ENCODE assay signal across 18 cellular contexts in the genomic region with DNA sequence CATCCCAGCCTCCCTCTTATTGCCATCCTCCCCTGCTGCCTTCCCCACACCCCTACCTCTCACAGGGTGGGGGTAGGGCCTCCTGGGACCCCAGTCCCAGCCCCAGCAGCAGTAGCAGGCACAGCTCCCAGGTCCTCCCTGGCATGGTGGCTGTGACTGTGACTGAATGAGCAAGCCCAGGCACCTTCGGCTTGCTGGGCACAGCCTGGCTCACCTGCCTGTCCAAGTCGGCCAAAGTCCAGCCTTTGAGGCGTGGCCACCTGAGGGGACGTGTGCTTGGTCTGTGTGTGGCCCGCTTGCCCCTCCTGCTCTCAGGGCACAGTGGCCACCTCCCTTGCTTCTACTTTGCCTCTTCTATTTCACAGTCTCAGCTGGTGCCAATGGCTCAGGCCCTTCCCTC. TPM values are rescaled to one million over a fixed set of nuclear protein-coding genes. Genes with fewer than 3 reads are reported as not detected.
DNase-seq lines count a peak whose midpoint lies in the region; ATAC-seq and TF ChIP-seq lines count a peak whose summit lies in the region.
"Had no signal": no experiment of that assay in that cellular context is flagged by ENCODE, and none has a peak within 500 bp of the region (broad histone marks: within the 10 kb centered on the region; RNA-seq: fewer than 3 reads in every experiment).

A gene with protein sequence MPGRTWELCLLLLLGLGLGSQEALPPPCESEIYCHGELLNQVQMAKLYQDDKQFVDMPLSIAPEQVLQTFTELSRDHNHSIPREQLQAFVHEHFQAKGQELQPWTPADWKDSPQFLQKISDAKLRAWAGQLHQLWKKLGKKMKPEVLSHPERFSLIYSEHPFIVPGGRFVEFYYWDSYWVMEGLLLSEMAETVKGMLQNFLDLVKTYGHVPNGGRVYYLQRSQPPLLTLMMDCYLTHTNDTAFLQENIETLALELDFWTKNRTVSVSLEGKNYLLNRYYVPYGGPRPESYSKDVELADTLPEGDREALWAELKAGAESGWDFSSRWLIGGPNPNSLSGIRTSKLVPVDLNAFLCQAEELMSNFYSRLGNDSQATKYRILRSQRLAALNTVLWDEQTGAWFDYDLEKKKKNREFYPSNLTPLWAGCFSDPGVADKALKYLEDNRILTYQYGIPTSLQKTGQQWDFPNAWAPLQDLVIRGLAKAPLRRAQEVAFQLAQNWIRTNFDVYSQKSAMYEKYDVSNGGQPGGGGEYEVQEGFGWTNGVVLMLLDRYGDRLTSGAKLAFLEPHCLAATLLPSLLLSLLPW (minus strand): TSS at position 168 of the 400 bp plus-strand sequence. CDS start 23 bp downstream, at position 145.

- no peak within 1 kb of the TSS for H2AK5ac ChIP-seq in mesenchymal stem cell (ENCODE audit: low read length, severe bottlenecking)

- H3K4me2 ChIP-seq in mesenchymal stem cell (ENCODE audit: low read length, poor library complexity, severe bottlenecking) (no peak within 1 kb of the TSS), Karpas-422 (ENCODE audit: low read depth, low read length, poor library complexity, severe bottlenecking) (no peak within 1 kb of the TSS)
- H3K4me2 ChIP-seq: KMS-11 had no signal

- peaks cover 4 to 8% of the 10 kb centered on the region in 2 experiments for H3K27me3 ChIP-seq in mesenchymal stem cell (ENCODE audit: control insufficient read depth in 1 of 2, insufficient read depth in 1 of 2, low read length in 2 of 2)
- no peaks in the 10 kb centered on the region for H3K27me3 ChIP-seq in stomach
- no peaks in the 10 kb centered on the region for H3K27me3 ChIP-seq in Karpas-422 (ENCODE audit: low read length)
- H3K27me3 ChIP-seq: ovary, SJSA1 had no signal

- no peaks in the 10 kb centered on the region for H3K9me3 ChIP-seq in mesenchymal stem cell (ENCODE audit: control insufficient read depth, low read length)
- H3K9me3 ChIP-seq in stomach = no peaks in the 10 kb centered on the region
- H3K9me3 ChIP-seq in Karpas-422 (ENCODE audit: low read length) = no peaks in the 10 kb centered on the region
- H3K9me3 ChIP-seq: ovary, SJSA1 had no signal

- H3K14ac ChIP-seq in mesenchymal stem cell (ENCODE audit: low read length in 2 of 2) = no peak within 1 kb of the TSS

- no peak within 1 kb of the TSS for H3K23ac ChIP-seq in mesenchymal stem cell (ENCODE audit: low read length in 2 of 2)

- H3K36me3 ChIP-seq in mesenchymal stem cell (ENCODE audit: control insufficient read depth in 1 of 2, insufficient read depth in 2 of 2, low read depth in 1 of 2, low read length in 2 of 2) (no peaks in the 10 kb centered on the region), stomach (no peaks in the 10 kb centered on the region), Karpas-422 (ENCODE audit: insufficient read depth, low read length) (no peaks in the 10 kb centered on the region)
- H3K36me3 ChIP-seq: ovary, SJSA1 had no signal

- H4K20me1 ChIP-seq in Karpas-422 (ENCODE audit: insufficient read depth, low read depth, low read length) = no peaks in the 10 kb centered on the region

- H3K27ac ChIP-seq in mesenchymal stem cell (ENCODE audit: low read length, poor library complexity, severe bottlenecking) (no peak within 1 kb of the TSS), stomach (peak within 1 kb of the TSS; percentile 31 to 69 (median 53)), Karpas-422 (ENCODE audit: low read length) (no peak within 1 kb of the TSS)
- H3K27ac ChIP-seq: HL-60, KMS-11, ovary, SJSA1 had no signal

- no peak within 1 kb of the TSS for H3K9ac ChIP-seq in mesenchymal stem cell (ENCODE audit: low read length)
- H3K9ac ChIP-seq in Karpas-422 (ENCODE audit: low read length) = no peak within 1 kb of the TSS
- H3K9ac ChIP-seq: KMS-11 had no signal

- no peak within 1 kb of the TSS for H2BK120ac ChIP-seq in mesenchymal stem cell (ENCODE audit: low read depth, low read length)

- no peaks in the 10 kb centered on the region for H3K79me1 ChIP-seq in mesenchymal stem cell (replicated peaks; ENCODE audit: low read length, poor library complexity, severe bottlenecking)

- DNase-seq in NCI-H146 (lab: John Stamatoyannopoulos, UW) = peak; percentile 42
- DNase-seq in NCI-H146 treated with DMSO at 0.1 percent for 48 hours (lab: John Stamatoyannopoulos, UW; ENCODE audit: unreplicated experiment) = no peak
- peak; percentile 48 for DNase-seq in cerebellar cortex (ENCODE audit: low spot score)
- DNase-seq in mesenchymal stem cell = no peak
- peak; percentile 81 for DNase-seq in stomach
- no peak for DNase-seq in Karpas-422
- no peak for DNase-seq in OCI-M1 (lab: John Stamatoyannopoulos, UW)
- DNase-seq: 8988T; activated CD4-positive, alpha-beta T cell treated with anti-CD3 and anti-CD28 coated beads for 48 hours; activated T-cell treated with anti-CD3 and anti-CD28 coated beads, Interleukin-2, amount 50 U/mL, for 1 hour; DND-41; T-helper 9 cell had no signal

- no peak for ATAC-seq in GM21528 (IDR thresholded peaks at IDR 0.05; ENCODE audit: low FRiP score, unreplicated experiment)

- TF ChIP-seq POLR2A in stomach (IDR thresholded peaks at IDR 0.05) = no peak

- peak within 1 kb of the TSS; percentile 36 for H4K8ac ChIP-seq in mesenchymal stem cell (ENCODE audit: low read length)

- H3K79me2 ChIP-seq in Karpas-422 (ENCODE audit: low read length) = no peaks in the 10 kb centered on the region

- TF ChIP-seq CTCF in stomach (IDR thresholded peaks at IDR 0.05) = no peak

- no peak within 1 kb of the TSS for H2BK12ac ChIP-seq in mesenchymal stem cell (ENCODE audit: low read length in 2 of 2)

- H2BK5ac ChIP-seq in mesenchymal stem cell (ENCODE audit: low read depth, low read length, poor library complexity, severe bottlenecking) = no peak within 1 kb of the TSS

- WGBS in mesenchymal stem cell = 71% methylated on average over 4 of the region's 5 CpGs
- 33 to 38% (median 36%) methylated on average over 5 of the region's 5 CpGs; no CpG with 5 or more reads in 1 of the 5 donors for WGBS in stomach, 5 donors

- H3K4me1 ChIP-seq in mesenchymal stem cell (ENCODE audit: control insufficient read depth, insufficient read depth, low read depth, low read length) (peaks cover 4% of the 10 kb centered on the region), stomach (peaks cover 0 to 13% (median 10%) of the 10 kb centered on the region in 4 donors), Karpas-422 (ENCODE audit: low read length) (no peaks in the 10 kb centered on the region)
- H3K4me1 ChIP-seq: SJSA1 had no signal

- no peak within 1 kb of the TSS for H3K18ac ChIP-seq in mesenchymal stem cell (ENCODE audit: low read depth in 1 of 2, low read length in 2 of 2)

- no peak within 1 kb of the TSS for H2BK15ac ChIP-seq in mesenchymal stem cell (ENCODE audit: low read depth, poor library complexity, severe bottlenecking)

- H2AFZ ChIP-seq in mesenchymal stem cell (ENCODE audit: low read depth, low read length) (no peak within 1 kb of the TSS), Karpas-422 (ENCODE audit: low read length) (no peak within 1 kb of the TSS)

- no peak within 1 kb of the TSS for H3K4ac ChIP-seq in mesenchymal stem cell (ENCODE audit: low read depth in 1 of 2, low read length in 2 of 2)

- TF ChIP-seq EP300 in stomach (IDR thresholded peaks at IDR 0.05) = no peak

- intact Hi-C loops in stomach (cut with DNase I; ENCODE audit: low total_unique reads) = no loop called here

- H3K4me3 ChIP-seq in mesenchymal stem cell (ENCODE audit: insufficient read depth in 1 of 2, low read depth in 1 of 2, low read length in 2 of 2) = no peak within 1 kb of the TSS
- H3K4me3 ChIP-seq in stomach = peak within 1 kb of the TSS in 1 of 4 donors; percentile 20
- H3K4me3 ChIP-seq in Karpas-422 (ENCODE audit: low read length) = no peak within 1 kb of the TSS
- H3K4me3 ChIP-seq: ovary, SJSA1 had no signal

- no peak within 1 kb of the TSS for H4K91ac ChIP-seq in mesenchymal stem cell (ENCODE audit: low read length)

- no peaks in the 10 kb centered on the region for H3K9me2 ChIP-seq in Karpas-422 (replicated peaks; ENCODE audit: insufficient read depth, low read length)

RNA-seq across cellular contexts. Expression of the gene that starts here (rescaled TPM):
- not detected for polyA plus RNA-seq in mesenchymal stem cell (2013, experiment 1 of 2)
- not detected for polyA plus RNA-seq in mesenchymal stem cell (2013, experiment 2 of 2)
- total RNA-seq in stomach = under 1 TPM in 1 of 5 donors, not detected in 4; 0.45 TPM
- 1 to 10 TPM in 2 of 3 donors, under 1 TPM in 1; 0.76 to 2.2 (median 1.4) TPM for polyA plus RNA-seq in stomach
- total RNA-seq in Karpas-422 (2014; rRNA removed; shearing (Covaris generic); ENCODE audit: low replicate concordance) = not detected in 2 replicates
- total RNA-seq: frontal cortex, SJSA1 had no signal

Comparison
In these comparisons a context has a peak if more than half of its experiments do, and no peak if none do; other contexts are left out.
1. DNase-seq: peak in NCI-H146 (single experiment), cerebellar cortex (single experiment) and stomach (single experiment); none in NCI-H146 treated with DMSO at 0.1 percent for 48 hours (single experiment), mesenchymal stem cell (single experiment), Karpas-422 (single experiment) and OCI-M1 (single experiment).
2. H3K27ac ChIP-seq: peak in stomach (5 of 5); none in mesenchymal stem cell (single experiment) and Karpas-422 (single experiment).